ENCODE assay signal across 8 cellular contexts in the genomic region with DNA sequence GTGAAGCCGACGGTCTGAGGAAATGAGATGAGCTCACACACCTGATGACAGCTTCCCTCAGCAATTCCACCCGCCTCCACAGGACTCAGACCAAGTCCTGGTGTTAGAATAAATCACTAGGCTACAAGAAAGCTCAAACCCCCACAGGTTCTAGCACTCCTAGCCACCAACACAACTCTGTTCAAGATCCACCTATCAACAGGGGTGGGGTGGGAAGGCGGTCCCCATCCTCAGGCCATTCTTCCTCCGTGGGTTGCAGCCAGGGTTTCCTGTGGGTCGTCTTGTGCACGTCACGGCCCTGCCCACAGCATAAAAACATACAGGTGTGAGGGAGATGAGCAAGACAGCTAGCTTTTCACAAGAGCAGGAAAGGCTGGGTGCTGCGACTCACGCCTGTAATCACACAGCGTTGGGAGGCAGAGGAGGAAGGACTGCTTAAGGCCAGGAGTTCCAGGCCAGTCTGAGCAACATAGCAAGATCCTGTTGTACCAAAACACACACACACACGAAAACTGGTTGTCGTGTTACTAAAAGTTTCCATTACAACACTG.
DNase-seq lines count a peak whose midpoint lies in the region; ATAC-seq and TF ChIP-seq lines count a peak whose summit lies in the region.

No MANE protein-coding gene starts in this region.

- peaks cover 85% of the 10 kb centered on the region for H3K4me1 Mint-ChIP-seq in activated naive CD8-positive, alpha-beta T cell (ENCODE audit: low read depth)
- H3K4me1 Mint-ChIP-seq in naive thymus-derived CD4-positive, alpha-beta T cell: peaks cover 75 to 95% (median 84%) of the 10 kb centered on the region in 7 donors

- CTCF ChIA-PET in naive thymus-derived CD4-positive, alpha-beta T cell (lab: Charles Lee): interaction anchor here (0.6 to 1.1 kb wide), 3 partner anchors 37 to 109 kb away, joined by 3 to 5 read pairs (median 3); no protein-coding TSS in a partner anchor

- no peaks in the 10 kb centered on the region for H3K36me3 ChIP-seq in right atrium auricular region
- peaks cover 0 to 2% (median 0%) of the 10 kb centered on the region in 3 experiments for H3K36me3 ChIP-seq in naive thymus-derived CD4-positive, alpha-beta T cell (ENCODE audit: control insufficient read depth in 2 of 3, insufficient read depth in 3 of 3, low read length in 3 of 3)
- H3K36me3 ChIP-seq in thymus (ENCODE audit: control insufficient read depth, insufficient read depth): peaks cover 7% of the 10 kb centered on the region
- H3K36me3 ChIP-seq in H7 (replicated peaks; ENCODE audit: control insufficient read depth, insufficient read depth, low read length): no peaks in the 10 kb centered on the region

- intact Hi-C loops in left cardiac atrium (cut with DNase I): no loop called here
- intact Hi-C loops in naive thymus-derived CD4-positive, alpha-beta T cell (cut with micrococcal nuclease): loop anchor here (2.0 to 5.0 kb wide), 6 partner anchors 33 to 98 kb away; partner anchors contain the start of gene SPG7 (in 1 of the 2)

- H3K4me1 ChIP-seq in right atrium auricular region (peaks cover 0 to 98% of the 10 kb centered on the region in 2 donors), thymus (ENCODE audit: control insufficient read depth, insufficient read depth, low read length) (peaks cover 46% of the 10 kb centered on the region)
- H3K4me1 ChIP-seq in naive thymus-derived CD4-positive, alpha-beta T cell (ENCODE audit: control insufficient read depth in 2 of 2, insufficient read depth in 2 of 2, low read length in 2 of 2): peaks cover 80 to 88% of the 10 kb centered on the region in 2 donors

- H3K4me3 ChIP-seq in right atrium auricular region (no peak overlapping the region), thymus (ENCODE audit: low read length) (no peak overlapping the region), H7 (ENCODE audit: insufficient read depth, low read depth, low read length) (no peak overlapping the region)
- no peak overlapping the region for H3K4me3 ChIP-seq in naive thymus-derived CD4-positive, alpha-beta T cell (ENCODE audit: low read length)

- 34% methylated on average over 13 of the region's 13 CpGs for WGBS in thymus

- POLR2A ChIA-PET in naive thymus-derived CD4-positive, alpha-beta T cell (lab: Charles Lee): interaction anchor here (0.9 to 4.0 kb wide), 6 partner anchors 22 to 105 kb away, joined by 3 to 17 read pairs (median 3); no protein-coding TSS in a partner anchor

- H3K27ac Mint-ChIP-seq in activated naive CD8-positive, alpha-beta T cell: peak overlapping the region; percentile 90
- peak overlapping the region; percentile 84 to 96 (median 94) for H3K27ac Mint-ChIP-seq in naive thymus-derived CD4-positive, alpha-beta T cell

- DNase-seq in left cardiac atrium (no peak), right atrium auricular region (ENCODE audit: low spot score) (no peak), ureter (ENCODE audit: low spot score) (no peak), H7 (no peak)
- DNase-seq in naive thymus-derived CD4-positive, alpha-beta T cell: peak; percentile 25 to 85 (median 77)

- TF ChIP-seq CTCF in right atrium auricular region (IDR thresholded peaks at IDR 0.05): no peak

- no peaks in the 10 kb centered on the region for H3K27me3 ChIP-seq in right atrium auricular region
- H3K27me3 ChIP-seq in naive thymus-derived CD4-positive, alpha-beta T cell (ENCODE audit: control insufficient read depth in 2 of 2, insufficient read depth in 2 of 2, low read length in 2 of 2): no peaks in the 10 kb centered on the region
- no peaks in the 10 kb centered on the region for H3K27me3 ChIP-seq in thymus (ENCODE audit: control insufficient read depth, insufficient read depth)
- no peaks in the 10 kb centered on the region for H3K27me3 ChIP-seq in H7 (ENCODE audit: control insufficient read depth, insufficient read depth, low read length)

- ATAC-seq in left cardiac atrium (peak; percentile 9 to 61), GM19452 (IDR thresholded peaks at IDR 0.05; ENCODE audit: unreplicated experiment) (no peak)
- peak; percentile 90 for ATAC-seq in naive thymus-derived CD4-positive, alpha-beta T cell

- H3K27ac ChIP-seq in right atrium auricular region (peak overlapping the region in 1 of 2 donors; percentile 37), thymus (ENCODE audit: low read depth) (peak overlapping the region; percentile 77)
- peak overlapping the region; percentile 72 for H3K27ac ChIP-seq in naive thymus-derived CD4-positive, alpha-beta T cell (ENCODE audit: low read depth, low read length)

- H3K36me3 Mint-ChIP-seq in activated naive CD8-positive, alpha-beta T cell: no peaks in the 10 kb centered on the region
- H3K36me3 Mint-ChIP-seq in naive thymus-derived CD4-positive, alpha-beta T cell: no peaks in the 10 kb centered on the region

- peak overlapping the region; percentile 71 for H3K4me3 Mint-ChIP-seq in activated naive CD8-positive, alpha-beta T cell
- H3K4me3 Mint-ChIP-seq in naive thymus-derived CD4-positive, alpha-beta T cell: peak overlapping the region; percentile 62 to 84 (median 78)

- H3K9me3 ChIP-seq in right atrium auricular region (no peaks in the 10 kb centered on the region), thymus (ENCODE audit: control insufficient read depth) (no peaks in the 10 kb centered on the region)
- no peaks in the 10 kb centered on the region for H3K9me3 ChIP-seq in naive thymus-derived CD4-positive, alpha-beta T cell (ENCODE audit: control insufficient read depth in 2 of 3, low read length in 3 of 3)

- no peaks in the 10 kb centered on the region for H3K9me3 Mint-ChIP-seq in activated naive CD8-positive, alpha-beta T cell (ENCODE audit: low read depth)
- H3K9me3 Mint-ChIP-seq in naive thymus-derived CD4-positive, alpha-beta T cell: no peaks in the 10 kb centered on the region

- no peaks in the 10 kb centered on the region for H3K27me3 Mint-ChIP-seq in activated naive CD8-positive, alpha-beta T cell
- no peaks in the 10 kb centered on the region for H3K27me3 Mint-ChIP-seq in naive thymus-derived CD4-positive, alpha-beta T cell

Comparison
In these comparisons a context has a peak if more than half of its experiments do, and no peak if none do; other contexts are left out.
1. DNase-seq: peak in naive thymus-derived CD4-positive, alpha-beta T cell (9 of 9); none in left cardiac atrium (single experiment), right atrium auricular region (single experiment), ureter (single experiment) and H7 (single experiment).
2. intact Hi-C loops: an anchor here in naive thymus-derived CD4-positive, alpha-beta T cell (2.0 to 5.0 kb wide); none called in left cardiac atrium.